9 cellular contexts compared by ENCODE assay signal in the genomic region with DNA sequence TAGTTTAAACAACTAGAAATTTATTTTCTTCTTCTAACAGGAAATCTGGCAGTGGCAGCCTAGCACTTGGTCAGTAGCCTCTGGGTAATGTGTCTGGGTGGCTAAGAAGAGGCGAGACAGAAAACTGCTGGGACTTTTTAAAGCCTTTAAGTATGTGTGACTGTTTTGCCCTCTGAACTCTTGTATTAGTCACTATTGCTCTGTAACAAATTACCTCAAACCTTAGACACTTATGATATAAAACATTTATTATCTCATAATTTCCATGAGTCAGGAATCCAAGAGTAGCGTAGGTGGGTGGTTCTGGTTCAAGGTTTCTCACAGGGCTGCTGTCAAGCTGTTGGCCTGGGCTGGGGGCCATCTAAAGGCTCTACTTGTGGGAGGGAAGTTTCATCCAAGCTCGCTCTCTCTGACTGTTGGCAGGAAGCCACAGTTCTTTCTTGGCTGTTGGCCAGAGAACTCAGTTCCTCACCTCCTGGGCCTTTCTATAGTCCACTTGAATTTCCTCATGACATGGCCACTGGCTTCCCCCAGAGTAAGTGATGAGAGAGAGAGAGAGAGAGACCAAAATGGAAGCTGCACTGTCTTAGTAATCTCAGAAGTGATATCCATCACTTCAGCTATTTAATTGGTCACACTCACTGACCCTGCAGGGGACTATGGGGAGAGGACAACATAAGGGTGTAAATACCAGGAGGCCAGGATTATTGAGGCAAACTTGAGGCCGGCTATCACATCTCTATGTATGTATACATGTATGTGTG. TPM values are rescaled to one million over a fixed set of nuclear protein-coding genes. Genes with fewer than 3 reads are reported as not detected.
DNase-seq lines count a peak whose midpoint lies in the region; ATAC-seq and TF ChIP-seq lines count a peak whose summit lies in the region.
"Had no signal": no experiment of that assay in that cellular context is flagged by ENCODE, and none has a peak within 500 bp of the region (broad histone marks: within the 10 kb centered on the region; RNA-seq: fewer than 3 reads in every experiment).

No MANE protein-coding gene starts in this region.

- TF ChIP-seq EP300 in ovary (IDR thresholded peaks at IDR 0.05): peak; percentile 87
- TF ChIP-seq EP300 in suprapubic skin (IDR thresholded peaks at IDR 0.05): no peak

- peaks cover 25% of the 10 kb centered on the region for H3K4me1 Mint-ChIP-seq in activated T-cell treated with anti-CD3 and anti-CD28 coated beads, Interleukin-2, amount 50 U/mL, for 4 hours (ENCODE audit: low read depth)

- no peaks in the 10 kb centered on the region for H3K9me3 ChIP-seq in DND-41 (ENCODE audit: insufficient read depth, low read length, severe bottlenecking)
- H3K9me3 ChIP-seq in OCI-LY3 (ENCODE audit: insufficient read depth, low read length): no peaks in the 10 kb centered on the region
- H3K9me3 ChIP-seq in ovary: no peaks in the 10 kb centered on the region
- no peaks in the 10 kb centered on the region for H3K9me3 ChIP-seq in suprapubic skin

- TF ChIP-seq POLR2A in ovary (IDR thresholded peaks at IDR 0.05): no peak
- TF ChIP-seq POLR2A in suprapubic skin (IDR thresholded peaks at IDR 0.05): peak in 1 of 2 donors; percentile 14

- no peaks in the 10 kb centered on the region for H3K36me3 Mint-ChIP-seq in activated T-cell treated with anti-CD3 and anti-CD28 coated beads, Interleukin-2, amount 50 U/mL, for 4 hours (ENCODE audit: insufficient read depth)

- intact Hi-C loops in ovary (cut with DNase I): no loop called here

- H4K20me1 ChIP-seq in DND-41 (ENCODE audit: insufficient read depth, low read length): no peaks in the 10 kb centered on the region
- H4K20me1 ChIP-seq in OCI-LY3 (ENCODE audit: insufficient read depth, low read length): no peaks in the 10 kb centered on the region

- peaks cover 2% of the 10 kb centered on the region for H3K79me2 ChIP-seq in DND-41 (ENCODE audit: insufficient read depth, low read length)
- no peaks in the 10 kb centered on the region for H3K79me2 ChIP-seq in OCI-LY3 (ENCODE audit: low read length)

- H3K36me3 ChIP-seq in DND-41 (ENCODE audit: insufficient read depth, low read length): no peaks in the 10 kb centered on the region
- no peaks in the 10 kb centered on the region for H3K36me3 ChIP-seq in OCI-LY3 (replicated peaks; ENCODE audit: low read depth, low read length)
- H3K36me3 ChIP-seq in ovary: no peaks in the 10 kb centered on the region
- H3K36me3 ChIP-seq in suprapubic skin: no peaks in the 10 kb centered on the region

- H3K27me3 ChIP-seq in DND-41 (ENCODE audit: insufficient read depth, low read length, poor library complexity) (no peaks in the 10 kb centered on the region), OCI-LY3 (ENCODE audit: low read depth, low read length) (no peaks in the 10 kb centered on the region), ovary (no peaks in the 10 kb centered on the region), suprapubic skin (no peaks in the 10 kb centered on the region)

- H3K4me2 ChIP-seq in DND-41 (ENCODE audit: insufficient read depth, low read length) (no peak overlapping the region), OCI-LY3 (ENCODE audit: low read length) (no peak overlapping the region)

- H2AFZ ChIP-seq in DND-41 (ENCODE audit: low read depth, low read length) (no peak overlapping the region), OCI-LY3 (ENCODE audit: low read depth, low read length) (peak overlapping the region; percentile 2; the same call in 1 of the 2 replicates)

- ATAC-seq in DND-41 (ENCODE audit: insufficient read depth, low read depth) (peak; percentile 85), HG02885 (IDR thresholded peaks at IDR 0.05; ENCODE audit: poor library complexity, unreplicated experiment) (peak; percentile 51)
- peak; percentile 95 to 96 for ATAC-seq in activated T-cell treated with anti-CD3 and anti-CD28 coated beads, Interleukin-2, amount 50 U/mL, for 4 hours

- H3K4me1 ChIP-seq in DND-41 (ENCODE audit: insufficient read depth, low read length) (peaks cover 20% of the 10 kb centered on the region), OCI-LY3 (ENCODE audit: low read length) (peaks cover 15% of the 10 kb centered on the region), ovary (ENCODE audit: insufficient read depth) (peaks cover 16% of the 10 kb centered on the region), suprapubic skin (peaks cover 45% of the 10 kb centered on the region)

- H3K4me3 ChIP-seq in DND-41 (ENCODE audit: low read depth in 1 of 2, low read length in 2 of 2) (no peak overlapping the region), OCI-LY3 (ENCODE audit: low read length) (no peak overlapping the region), fibroblast of pulmonary artery (replicated peaks; ENCODE audit: low read depth, low read length) (no peak overlapping the region), ovary (no peak overlapping the region), suprapubic skin (no peak overlapping the region)

- H3K9ac ChIP-seq in DND-41 (ENCODE audit: low read depth, low read length) (peak overlapping the region; percentile 12; the same call in 1 of the 2 replicates), OCI-LY3 (ENCODE audit: low read length) (no peak overlapping the region)

- 24 to 29% (median 27%) methylated on average over 4 of the region's 4 CpGs for WGBS in ovary, 3 donors
- WGBS in suprapubic skin: 40% methylated on average over 4 of the region's 4 CpGs

- DNase-seq in DND-41 (peak; percentile 80), fibroblast of pulmonary artery (ENCODE audit: low read depth) (peak; percentile 100), ovary (peak; percentile 94 to 99 (median 97)), suprapubic skin (ENCODE audit: low spot score in 2 of 2) (peak; percentile 88 to 92), HuH-7 (ENCODE audit: low spot score) (no peak)
- DNase-seq in activated T-cell treated with anti-CD3 and anti-CD28 coated beads, Interleukin-2, amount 50 U/mL, for 4 hours: peak; percentile 64

- no peaks in the 10 kb centered on the region for H3K27me3 Mint-ChIP-seq in activated T-cell treated with anti-CD3 and anti-CD28 coated beads, Interleukin-2, amount 50 U/mL, for 4 hours (ENCODE audit: low read depth)

- TF ChIP-seq CTCF in DND-41 (IDR thresholded peaks at IDR 0.05; ENCODE audit: borderline replicate concordance, extremely low read depth, low read length, poor library complexity, severe bottlenecking): no peak
- no peak for TF ChIP-seq CTCF in OCI-LY3 (IDR thresholded peaks at IDR 0.05; ENCODE audit: low read depth, low read length)
- no peak for TF ChIP-seq CTCF in fibroblast of pulmonary artery (IDR thresholded peaks at IDR 0.05; ENCODE audit: low read length, missing control alignments)
- TF ChIP-seq CTCF in ovary (IDR thresholded peaks at IDR 0.05): no peak
- no peak for TF ChIP-seq CTCF in suprapubic skin (IDR thresholded peaks at IDR 0.05)

- H3K27ac ChIP-seq in DND-41 (ENCODE audit: low read length) (peak overlapping the region; percentile 20), OCI-LY3 (ENCODE audit: low read length) (no peak overlapping the region), ovary (peak overlapping the region in 1 of 2 donors; percentile 92), suprapubic skin (peak overlapping the region; percentile 83)
- H3K27ac ChIP-seq: VCaP had no signal

- H3K9me3 Mint-ChIP-seq in activated T-cell treated with anti-CD3 and anti-CD28 coated beads, Interleukin-2, amount 50 U/mL, for 4 hours: no peaks in the 10 kb centered on the region

- peak overlapping the region; percentile 27 for H3K4me3 Mint-ChIP-seq in activated T-cell treated with anti-CD3 and anti-CD28 coated beads, Interleukin-2, amount 50 U/mL, for 4 hours

RNA-seq across cellular contexts. Expression of a gene that starts 17.4 kb away (rescaled TPM):
- total RNA-seq in activated T-cell treated with anti-CD3 and anti-CD28 coated beads, Interleukin-2, amount 50 U/mL, for 4 hours: 10 to 100 TPM; 13.0 to 13.5 (median 13.2) TPM
- total RNA-seq in ovary (10 to 100 TPM in 5 of 7 donors, 1 to 10 TPM in 2; 8.6 to 17.7 (median 12.8) TPM), suprapubic skin (10 to 100 TPM; 14.2 to 19.6 (median 18.4) TPM)
- polyA plus RNA-seq in ovary: 10 to 100 TPM in 1 of 2 donors, 1 to 10 TPM in 1; 7.4 to 12.8 TPM

RNA-seq across cellular contexts. Expression of a gene that starts 17.8 kb away (rescaled TPM):
- 1 to 10 TPM; 2.3 to 4.2 (median 2.8) TPM for total RNA-seq in activated T-cell treated with anti-CD3 and anti-CD28 coated beads, Interleukin-2, amount 50 U/mL, for 4 hours
- total RNA-seq in ovary (1 to 10 TPM in 6 of 7 donors, under 1 TPM in 1; 0.48 to 4.6 (median 1.5) TPM), suprapubic skin (1 to 10 TPM in 2 of 4 donors, under 1 TPM in 1, not detected in 1; 0.30 to 3.3 (median 2.6) TPM)
- polyA plus RNA-seq in ovary: 1 to 10 TPM in 1 of 2 donors, under 1 TPM in 1; 0.39 to 3.8 TPM
